Comparison of ENCODE assay signal across 7 cellular contexts in the genomic region with DNA sequence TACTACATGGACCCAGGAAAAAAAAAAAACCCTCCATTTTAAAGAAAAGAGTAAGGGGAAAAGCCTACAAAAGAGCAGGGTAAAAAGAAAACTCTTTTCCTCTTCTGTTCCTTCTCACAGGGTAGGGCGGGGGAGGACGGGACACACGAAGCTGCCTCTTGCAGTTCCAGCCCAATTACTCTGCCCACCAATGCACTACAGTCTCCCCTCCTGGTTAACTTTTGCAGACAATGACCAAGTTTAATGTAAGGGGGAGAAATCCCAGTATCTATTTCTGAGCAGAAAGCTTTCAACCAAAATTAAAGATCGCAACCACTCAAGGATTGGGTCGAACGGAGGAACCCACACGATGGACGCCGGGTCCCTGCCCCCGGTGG. TPM values are rescaled to one million over a fixed set of nuclear protein-coding genes. Genes with fewer than 3 reads are reported as not detected.
DNase-seq lines count a peak whose midpoint lies in the region; ATAC-seq, FAIRE-seq and TF ChIP-seq lines count a peak whose summit lies in the region.

No MANE protein-coding gene starts in this region.

- peak overlapping the region; percentile 95 for H3K27ac Mint-ChIP-seq in mesothelial cell of epicardium

- H3K9me2 ChIP-seq in MM.1S (replicated peaks; ENCODE audit: insufficient read depth, low read length), result no peaks in the 10 kb centered on the region

- H4K20me1 ChIP-seq in MM.1S (ENCODE audit: insufficient read depth, low read length), result no peaks in the 10 kb centered on the region

- peaks cover 6% of the 10 kb centered on the region; the same call in 1 of the 2 replicates for H3K4me1 ChIP-seq in MM.1S (ENCODE audit: low read length)

- no peak overlapping the region for H2AFZ ChIP-seq in MM.1S (ENCODE audit: low read length)

- ATAC-seq in GM18858 (IDR thresholded peaks at IDR 0.05; ENCODE audit: unreplicated experiment), result no peak
- no peak for ATAC-seq in HG02759 (IDR thresholded peaks at IDR 0.05; ENCODE audit: unreplicated experiment)

- peak overlapping the region; percentile 57; the same call in 1 of the 2 replicates for H3K9ac ChIP-seq in MM.1S (ENCODE audit: low read length)

- H3K4me3 ChIP-seq in GM06990 (replicated peaks; ENCODE audit: low read depth, low read length), result peak overlapping the region; percentile 82
- peak overlapping the region; percentile 74 for H3K4me3 ChIP-seq in MM.1S (ENCODE audit: low read length)
- H3K4me3 ChIP-seq in bronchial epithelial cell (ENCODE audit: low read depth, low read length), result peak overlapping the region; percentile 65

- H3K4me1 Mint-ChIP-seq in mesothelial cell of epicardium, result peaks cover 40% of the 10 kb centered on the region

- no peaks in the 10 kb centered on the region for H3F3A ChIP-seq in MM.1S (ENCODE audit: insufficient read depth, low read length)

- H3K36me3 ChIP-seq in GM06990 (ENCODE audit: control insufficient read depth, insufficient read depth, low read length) (no peaks in the 10 kb centered on the region), MM.1S (replicated peaks; ENCODE audit: insufficient read depth, low read length) (no peaks in the 10 kb centered on the region), bronchial epithelial cell (ENCODE audit: control insufficient read depth, insufficient read depth, low read length) (peaks cover 3% of the 10 kb centered on the region)

- H3K79me2 ChIP-seq in MM.1S (ENCODE audit: low read length), result peaks cover 21% of the 10 kb centered on the region

- TF ChIP-seq CTCF in GM06990 (IDR thresholded peaks at IDR 0.05; ENCODE audit: insufficient read depth, low read length, poor library complexity, severe bottlenecking), result no peak
- TF ChIP-seq CTCF in MM.1S (IDR thresholded peaks at IDR 0.05; ENCODE audit: low read length), result no peak
- no peak for TF ChIP-seq CTCF in bronchial epithelial cell (IDR thresholded peaks at IDR 0.05; ENCODE audit: insufficient read depth, low read length, severe bottlenecking)
- no peak for TF ChIP-seq CTCF in mesothelial cell of epicardium (IDR thresholded peaks at IDR 0.05; ENCODE audit: unreplicated experiment)

- H3K36me3 Mint-ChIP-seq in mesothelial cell of epicardium, result peaks cover 3% of the 10 kb centered on the region

- no peaks in the 10 kb centered on the region for H3K9me3 ChIP-seq in MM.1S (replicated peaks; ENCODE audit: insufficient read depth, low read length)

- H3K27me3 Mint-ChIP-seq in mesothelial cell of epicardium (ENCODE audit: low read depth), result peaks cover 25% of the 10 kb centered on the region

- DNase-seq in GM06990 (ENCODE audit: extremely low read depth, insufficient read length) (no peak), MM.1S (no peak), bronchial epithelial cell (ENCODE audit: low read depth) (no peak), mesothelial cell of epicardium (ENCODE audit: low spot score in 2 of 2, unreplicated experiment in 2 of 2) (no peak), NCI-H2171 (lab: John Stamatoyannopoulos, UW) (no peak)

- H3K27me3 ChIP-seq in GM06990 (replicated peaks; ENCODE audit: control insufficient read depth, insufficient read depth, low read length), result peaks cover 2% of the 10 kb centered on the region; the same call in 1 of the 2 replicates
- H3K27me3 ChIP-seq in MM.1S (replicated peaks; ENCODE audit: insufficient read depth, low read length), result peaks cover 24% of the 10 kb centered on the region
- H3K27me3 ChIP-seq in bronchial epithelial cell (ENCODE audit: control insufficient read depth, insufficient read depth, low read length), result peaks cover 11% of the 10 kb centered on the region

- no peak for FAIRE-seq in bronchial epithelial cell (lab: Jason Lieb, UNC)

- H3K4me3 Mint-ChIP-seq in mesothelial cell of epicardium, result peak overlapping the region; percentile 85

- no peak overlapping the region for H3K27ac ChIP-seq in MM.1S (ENCODE audit: low read length)

- no peaks in the 10 kb centered on the region for H3K9me3 Mint-ChIP-seq in mesothelial cell of epicardium

- peak overlapping the region; percentile 77; the same call in 1 of the 2 replicates for H3K4me2 ChIP-seq in MM.1S (ENCODE audit: low read depth, low read length)

RNA-seq across cellular contexts. Expression of a gene that starts 1.3 kb away (rescaled TPM):
- 4.5 and 6.5 TPM in 2 replicates for total RNA-seq in bronchial epithelial cell
- total RNA-seq in mesothelial cell of epicardium, result 83.7 to 90.0 TPM (median 87.5 TPM) in 3 replicates

RNA-seq across cellular contexts. Expression of a gene that starts 41.3 kb away (rescaled TPM):
- total RNA-seq in bronchial epithelial cell, result 5.6 and 5.8 TPM in 2 replicates
- total RNA-seq in mesothelial cell of epicardium, result 14.3 to 16.4 TPM (median 16.1 TPM) in 3 replicates

Comparison
In these comparisons a context has a peak if more than half of its experiments do, and no peak if none do; other contexts are left out.
1. RNA of a gene that starts 1.3 kb away (total RNA-seq): 83.7 to 90.0 TPM in mesothelial cell of epicardium; 4.5 to 6.5 TPM in bronchial epithelial cell; every median in the first group is over 10 times any median in the second.
2. Peak in every context shown above with its lines, with median percentiles within 50 percentile points of each other: H3K4me3 ChIP-seq.